ENCODE assay signal across 10 cellular contexts in the genomic region with DNA sequence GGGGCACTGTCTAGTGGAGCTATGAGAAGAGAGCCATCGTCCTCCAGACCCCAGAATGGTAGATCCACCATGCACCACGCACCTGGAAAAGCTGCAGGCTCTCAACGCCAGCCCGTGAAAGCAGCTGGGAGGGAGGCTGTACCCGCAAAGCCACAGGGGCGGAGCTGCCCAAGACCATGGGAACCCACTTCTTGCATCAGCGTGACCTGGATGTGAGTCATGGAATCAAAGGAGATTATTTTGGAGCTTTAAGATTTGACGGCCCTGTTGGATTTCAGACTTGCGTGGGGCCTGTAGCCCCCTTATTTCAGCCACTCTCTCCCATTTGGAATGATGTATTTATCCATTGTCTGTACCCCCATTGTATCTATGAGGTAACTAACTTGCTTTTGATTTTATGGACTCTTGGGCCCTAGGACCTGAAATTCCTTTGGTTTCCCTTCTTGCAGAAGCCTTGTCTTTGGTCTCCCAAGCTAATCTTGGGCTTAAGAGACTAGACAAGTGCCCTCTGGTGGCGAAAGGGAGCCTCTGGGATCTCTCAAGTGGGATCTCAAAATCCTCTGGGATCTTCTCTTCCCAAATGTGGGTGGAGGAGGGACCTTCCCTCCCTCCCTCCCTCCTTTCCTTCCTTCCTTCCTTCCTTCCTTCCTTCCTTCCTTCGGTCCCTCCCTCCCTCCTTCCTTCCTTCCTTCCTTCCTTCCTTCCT. TPM values are rescaled to one million over a fixed set of nuclear protein-coding genes. Genes with fewer than 3 reads are reported as not detected.
DNase-seq lines count a peak whose midpoint lies in the region; ATAC-seq, FAIRE-seq and TF ChIP-seq lines count a peak whose summit lies in the region.
"Had no signal": no experiment of that assay in that cellular context is flagged by ENCODE, and none has a peak within 500 bp of the region (broad histone marks: within the 10 kb centered on the region; RNA-seq: fewer than 3 reads in every experiment).

No MANE protein-coding gene starts in this region.

- H3K36me3 Mint-ChIP-seq in activated T-cell treated with anti-CD3 and anti-CD28 coated beads, Interleukin-2, amount 50 U/mL, for 4 hours (ENCODE audit: insufficient read depth): no peaks in the 10 kb centered on the region

- TF ChIP-seq POLR2A in adrenal gland (IDR thresholded peaks at IDR 0.05): no peak

- intact Hi-C loops in adrenal gland (cut with DNase I) (no loop called here), kidney (cut with DNase I) (no loop called here)

- H3K9me3 ChIP-seq in adrenal gland (replicated peaks in 1 of 3) (no peaks in the 10 kb centered on the region), kidney (ENCODE audit: control insufficient read depth in 1 of 2, low read length in 2 of 2) (no peaks in the 10 kb centered on the region)
- H3K9me3 ChIP-seq: neutrophil had no signal

- H3K9ac ChIP-seq in kidney (ENCODE audit: low read length in 2 of 2): no peak overlapping the region

- H3K27me3 ChIP-seq in adrenal gland: no peaks in the 10 kb centered on the region
- H3K27me3 ChIP-seq: neutrophil had no signal

- no peak overlapping the region for H3K4me3 Mint-ChIP-seq in activated T-cell treated with anti-CD3 and anti-CD28 coated beads, Interleukin-2, amount 50 U/mL, for 4 hours
- H3K4me3 Mint-ChIP-seq: activated B cell treated with CpG ODN at 0.5 μM for 24 hours had no signal

- H3K9me3 Mint-ChIP-seq in activated T-cell treated with anti-CD3 and anti-CD28 coated beads, Interleukin-2, amount 50 U/mL, for 4 hours: no peaks in the 10 kb centered on the region
- H3K9me3 Mint-ChIP-seq: activated B cell treated with CpG ODN at 0.5 μM for 24 hours had no signal

- no peaks in the 10 kb centered on the region for H3K36me3 ChIP-seq in adrenal gland (replicated peaks in 1 of 2)
- H3K36me3 ChIP-seq in kidney (ENCODE audit: control insufficient read depth in 1 of 2, insufficient read depth in 2 of 2, low read length in 2 of 2): no peaks in the 10 kb centered on the region
- H3K36me3 ChIP-seq: neutrophil had no signal

- no peaks in the 10 kb centered on the region for H3K27me3 Mint-ChIP-seq in activated T-cell treated with anti-CD3 and anti-CD28 coated beads, Interleukin-2, amount 50 U/mL, for 4 hours (ENCODE audit: low read depth)

- ATAC-seq in HG03457 (IDR thresholded peaks at IDR 0.05; ENCODE audit: unreplicated experiment) (no peak), HG02840 (IDR thresholded peaks at IDR 0.05; ENCODE audit: low FRiP score, unreplicated experiment) (no peak)
- no peak for ATAC-seq in activated T-cell treated with anti-CD3 and anti-CD28 coated beads, Interleukin-2, amount 50 U/mL, for 4 hours

- 70 to 82% (median 77%) methylated on average over 8 to 11 of the region's 11 CpGs for WGBS in adrenal gland, 4 donors

- H3K4me3 ChIP-seq in Jurkat, Clone E6-1 (ENCODE audit: low read length): no peak overlapping the region
- H3K4me3 ChIP-seq in adrenal gland (no peak overlapping the region), kidney (ENCODE audit: low read length in 2 of 2) (no peak overlapping the region)

- no peak for FAIRE-seq in kidney (lab: Jason Lieb, UNC)

- H3K27ac ChIP-seq in adrenal gland: no peak overlapping the region
- H3K27ac ChIP-seq in kidney (ENCODE audit: low read depth in 2 of 2, low read length in 2 of 2): no peak overlapping the region
- H3K27ac ChIP-seq: neutrophil had no signal

- TF ChIP-seq CTCF in adrenal gland (IDR thresholded peaks at IDR 0.05) (peak; percentile 26 to 51 (median 41)), kidney (IDR thresholded peaks at IDR 0.05; ENCODE audit: borderline replicate concordance, extremely low read depth, insufficient read depth) (peak; percentile 29)

- peak; percentile 57 for DNase-seq in ELF-1 (ENCODE audit: low read depth, low spot score)
- peak; percentile 28 for DNase-seq in Jurkat, Clone E6-1 (ENCODE audit: low read depth, low spot score)
- peak; percentile 27 to 78 (median 68) for DNase-seq in adrenal gland
- DNase-seq in kidney: no peak
- DNase-seq in activated T-cell treated with anti-CD3 and anti-CD28 coated beads, Interleukin-2, amount 50 U/mL, for 4 hours: no peak
- no peak for DNase-seq in stimulated activated CD4-positive, alpha-beta T cell treated with anti-CD3 and anti-CD28 coated beads, Interleukin-4, amount 100 ng/mL, for 4 hours
- DNase-seq: activated B cell treated with CpG ODN at 0.5 μM for 24 hours had no signal

- H3K4me1 ChIP-seq in adrenal gland (replicated peaks in 1 of 2): no peaks in the 10 kb centered on the region
- H3K4me1 ChIP-seq in kidney (ENCODE audit: control insufficient read depth in 1 of 2, insufficient read depth in 1 of 2, low read depth in 1 of 2, low read length in 2 of 2): no peaks in the 10 kb centered on the region

- no peaks in the 10 kb centered on the region for H3K4me1 Mint-ChIP-seq in activated T-cell treated with anti-CD3 and anti-CD28 coated beads, Interleukin-2, amount 50 U/mL, for 4 hours (ENCODE audit: low read depth)
- H3K4me1 Mint-ChIP-seq: activated B cell treated with CpG ODN at 0.5 μM for 24 hours had no signal

RNA-seq across cellular contexts. Expression of a gene that starts 58.2 kb away (rescaled TPM):
- 9.5 TPM for polyA plus RNA-seq in Jurkat, Clone E6-1 (2012; ENCODE audit: insufficient read depth, insufficient read length)
- total RNA-seq in adrenal gland (10 to 100 TPM; 37.4 to 93.2 (median 69.3) TPM), kidney (77.0 TPM)
- polyA plus RNA-seq in adrenal gland (10 to 100 TPM in 1 of 3 donors, 1 to 10 TPM in 2; 5.8 to 36.8 (median 9.4) TPM), kidney (ENCODE audit: insufficient read depth, low read depth, low replicate concordance) (14.7 TPM)
- total RNA-seq in activated T-cell treated with anti-CD3 and anti-CD28 coated beads, Interleukin-2, amount 50 U/mL, for 4 hours: 10 to 100 TPM; 64.2 to 75.7 (median 70.0) TPM

Comparison
In these comparisons a context has a peak if more than half of its experiments do, and no peak if none do; other contexts are left out.
1. DNase-seq: peak in ELF-1 (single experiment), Jurkat, Clone E6-1 (single experiment) and adrenal gland (7 of 7); none in kidney (single experiment), activated T-cell treated with anti-CD3 and anti-CD28 coated beads, Interleukin-2, amount 50 U/mL, for 4 hours (single experiment) and stimulated activated CD4-positive, alpha-beta T cell treated with anti-CD3 and anti-CD28 coated beads, Interleukin-4, amount 100 ng/mL, for 4 hours (0 of 2).